8 cellular contexts compared by ENCODE assay signal in the genomic region with DNA sequence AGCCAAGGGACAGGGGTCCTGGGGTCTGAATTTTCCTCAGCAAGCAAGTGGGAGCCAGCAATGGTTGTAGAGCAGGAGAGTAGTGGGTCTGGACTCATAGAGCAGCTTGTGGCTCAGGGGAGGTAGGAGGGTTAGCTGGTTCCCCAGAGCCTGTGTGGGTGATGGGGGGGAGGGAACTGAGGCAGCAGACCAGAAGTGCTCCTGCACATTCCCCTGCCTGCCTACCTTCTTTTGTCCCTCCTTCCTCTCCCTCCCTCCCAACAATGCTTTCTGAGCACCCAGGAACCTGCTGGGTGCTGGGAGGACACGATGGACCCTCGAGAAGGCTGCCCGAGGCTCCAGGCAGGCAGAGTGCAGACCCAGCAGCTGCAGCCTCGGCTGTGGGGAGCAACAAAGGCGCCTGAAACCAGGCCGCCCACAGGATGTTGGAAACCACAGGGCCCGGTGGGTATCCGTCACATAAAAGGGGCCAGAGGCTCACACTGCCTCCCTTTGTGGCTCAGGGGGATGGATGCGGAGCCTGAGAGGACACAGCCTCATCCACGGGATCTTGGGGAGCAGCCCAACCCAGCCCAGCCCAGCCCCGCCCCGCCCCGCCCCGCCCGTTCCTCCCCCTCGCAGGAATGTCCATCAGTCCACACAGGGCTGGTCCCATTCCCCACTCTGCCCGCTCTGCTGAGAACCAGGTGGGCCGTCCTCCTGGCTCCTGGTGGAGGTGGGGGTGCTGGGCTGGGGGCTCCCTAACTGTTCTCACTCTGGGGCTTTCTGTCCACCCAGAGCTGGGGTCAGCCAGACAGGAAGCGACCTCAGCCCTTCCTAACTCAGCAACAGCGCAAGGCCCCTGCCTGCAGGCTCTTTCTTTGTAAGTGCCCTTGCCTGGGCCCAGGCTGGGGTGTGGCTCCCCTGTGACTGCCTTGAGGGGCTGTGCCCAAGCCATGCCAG. TPM values are rescaled to one million over a fixed set of nuclear protein-coding genes. Genes with fewer than 3 reads are reported as not detected.
DNase-seq lines count a peak whose midpoint lies in the region; ATAC-seq and TF ChIP-seq lines count a peak whose summit lies in the region.

No MANE protein-coding gene starts in this region.

- H3K4me1 Mint-ChIP-seq in CD14-positive monocyte = peaks cover 47% of the 10 kb centered on the region

- peaks cover 41 to 66% (median 44%) of the 10 kb centered on the region in 3 donors for H3K27me3 Mint-ChIP-seq in CD14-positive monocyte (ENCODE audit: low read depth in 3 of 3)

- intact Hi-C loops in CD14-positive monocyte (cut with micrococcal nuclease) (no loop called here), mucosa of descending colon (cut with DNase I, micrococcal nuclease) (no loop called here), sciatic nerve (cut with DNase I) (no loop called here)

- H3K4me1 ChIP-seq in mucosa of descending colon (ENCODE audit: low read depth) = no peaks in the 10 kb centered on the region

- peaks cover 0 to 7% (median 2%) of the 10 kb centered on the region in 7 donors for H3K9me3 Mint-ChIP-seq in CD14-positive monocyte

- ATAC-seq in GM19463 (IDR thresholded peaks at IDR 0.05; ENCODE audit: unreplicated experiment) = peak; percentile 71
- peak; percentile 69 for ATAC-seq in mucosa of descending colon
- ATAC-seq in sciatic nerve = no peak
- no peak for ATAC-seq in HG02970 (IDR thresholded peaks at IDR 0.05; ENCODE audit: low FRiP score, unreplicated experiment)

- H3K4me3 Mint-ChIP-seq in CD14-positive monocyte = peak overlapping the region; percentile 9 to 83

- no peak overlapping the region for H3K27ac Mint-ChIP-seq in CD14-positive monocyte

- no peaks in the 10 kb centered on the region for H3K36me3 ChIP-seq in mucosa of descending colon (ENCODE audit: low read depth)

- no peaks in the 10 kb centered on the region for H3K9me3 ChIP-seq in mucosa of descending colon

- peaks cover 28 to 36% of the 10 kb centered on the region in 2 donors for H3K36me3 Mint-ChIP-seq in CD14-positive monocyte

- no peak for DNase-seq in CD14-positive monocyte (ENCODE audit: low spot score)
- DNase-seq in Jurkat, Clone E6-1 (ENCODE audit: low read depth, low spot score) = peak; percentile 82
- peak; percentile 46 for DNase-seq in activated T-cell treated with anti-CD3 and anti-CD28 coated beads for 24 hours (ENCODE audit: low read depth)
- DNase-seq in mucosa of descending colon = peak; percentile 39 to 80 (median 64)
- no peak for DNase-seq in sciatic nerve (ENCODE audit: low spot score)
- DNase-seq in putamen (ENCODE audit: low spot score) = no peak

- TF ChIP-seq CTCF in CD14-positive monocyte (IDR thresholded peaks at IDR 0.05) (no peak), mucosa of descending colon (IDR thresholded peaks at IDR 0.05) (no peak)

- peak overlapping the region; percentile 36 for H3K4me3 ChIP-seq in Jurkat, Clone E6-1 (ENCODE audit: low read length)
- H3K4me3 ChIP-seq in mucosa of descending colon = no peak overlapping the region

RNA-seq across cellular contexts. Expression of gene NLRC3, which starts 1.7 kb away (rescaled TPM):
- polyA plus RNA-seq in CD14-positive monocyte = under 1 TPM; 0.03 to 0.06 TPM
- polyA plus RNA-seq in Jurkat, Clone E6-1 (2012; ENCODE audit: insufficient read depth, insufficient read length) = 7.5 TPM
- 1 to 10 TPM; 1.4 to 2.6 (median 1.7) TPM for total RNA-seq in mucosa of descending colon
- 1.6 TPM for total RNA-seq in sciatic nerve

RNA-seq across cellular contexts. Expression of gene SLX4, which starts 32.5 kb away (rescaled TPM):
- polyA plus RNA-seq in CD14-positive monocyte = under 1 TPM; 0.12 to 0.71 TPM
- 6.7 TPM for polyA plus RNA-seq in Jurkat, Clone E6-1 (2012; ENCODE audit: insufficient read depth, insufficient read length)
- total RNA-seq in mucosa of descending colon (1 to 10 TPM; 3.6 to 6.7 (median 5.0) TPM), sciatic nerve (6.5 TPM)

Comparison
In these comparisons a context has a peak if more than half of its experiments do, and no peak if none do; other contexts are left out.
1. DNase-seq: peak in Jurkat, Clone E6-1 (single experiment), activated T-cell treated with anti-CD3 and anti-CD28 coated beads for 24 hours (single experiment) and mucosa of descending colon (3 of 3); none in CD14-positive monocyte (single experiment), sciatic nerve (single experiment) and putamen (single experiment).
2. ATAC-seq: peak in GM19463 (single experiment) and mucosa of descending colon (single experiment); none in sciatic nerve (single experiment) and HG02970 (single experiment).